Comparison of ENCODE assay signal across 1 cellular context in the genomic region with DNA sequence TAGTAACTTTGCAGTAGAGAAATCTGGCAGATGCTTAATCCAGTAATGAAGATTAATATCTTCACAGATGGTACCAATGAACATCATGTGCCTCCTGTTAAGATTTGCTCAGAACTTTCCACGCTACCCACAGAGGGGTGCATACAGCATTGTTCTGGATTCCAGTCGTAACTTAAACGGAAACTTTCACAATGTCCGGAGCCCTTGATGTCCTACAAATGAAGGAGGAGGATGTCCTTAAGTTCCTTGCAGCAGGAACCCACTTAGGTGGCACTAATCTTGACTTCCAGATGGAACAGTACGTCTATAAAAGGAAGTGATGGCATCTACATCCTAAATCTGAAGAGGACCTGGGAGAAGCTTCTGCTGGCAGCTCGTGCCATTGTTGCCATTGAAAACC. TPM values are rescaled to one million over a fixed set of nuclear protein-coding genes. Genes with fewer than 3 reads are reported as not detected.
"Had no signal": no experiment of that assay in that cellular context is flagged by ENCODE, and none has a peak within 500 bp of the region (broad histone marks: within the 10 kb centered on the region; RNA-seq: fewer than 3 reads in every experiment).

No MANE protein-coding gene starts in this region.

RNA-seq across cellular contexts. Expression of a gene that starts 47.9 kb away (rescaled TPM):
- total RNA-seq: RPMI7951 had no signal
